21 cellular contexts compared by ENCODE assay signal in genomic region chr22:42018224-42018623, GRCh38. TPM values are rescaled to one million over a fixed set of nuclear protein-coding genes. Genes with fewer than 3 reads are reported as not detected.
"Had no signal": no experiment of that assay in that cellular context is flagged by ENCODE, and none has a peak within 500 bp of the region (broad histone marks: within the 10 kb centered on the region; RNA-seq: fewer than 3 reads in every experiment).

No MANE protein-coding gene starts in this region.

- H3K9me3 Mint-ChIP-seq: mesothelial cell of epicardium had no signal

- H3K9me3 ChIP-seq: esophagus squamous epithelium, left lung, lower lobe of right lung, mucosa of descending colon had no signal

- H3K4me3 Mint-ChIP-seq: mesothelial cell of epicardium, naive B cell had no signal

- H3K27ac ChIP-seq: coronary artery, dorsolateral prefrontal cortex, esophagus squamous epithelium, foreskin keratinocyte, gastroesophageal sphincter, heart left ventricle, left lung, lower lobe of right lung had no signal

- DNase-seq: dermis blood vessel endothelial cell; dorsolateral prefrontal cortex; effector CD4-positive, alpha-beta T cell; effector memory CD4-positive, alpha-beta T cell; esophagus squamous epithelium; foreskin keratinocyte; heart left ventricle; hippocampal formation; left cardiac atrium; left lung; left ventricle myocardium superior; lower lobe of right lung; mesenchymal stem cell; mucosa of descending colon; naive B cell had no signal

- H3K27ac Mint-ChIP-seq: mesothelial cell of epicardium had no signal

- H3K4me3 ChIP-seq: coronary artery, dorsolateral prefrontal cortex, esophagus squamous epithelium, gastroesophageal sphincter, heart left ventricle, left lung, lower lobe of right lung, mucosa of descending colon had no signal

- H3K4me1 ChIP-seq: foreskin keratinocyte, gastroesophageal sphincter, left lung, lower lobe of right lung had no signal

- H3K36me3 ChIP-seq: esophagus squamous epithelium, gastroesophageal sphincter, heart left ventricle, left lung, lower lobe of right lung had no signal

- ATAC-seq: esophagus mucosa, foreskin keratinocyte, gastroesophageal sphincter, heart left ventricle, left cardiac atrium, left lung, left ventricle myocardium superior, lower lobe of right lung, mucosa of descending colon had no signal

- H3K36me3 Mint-ChIP-seq: mesothelial cell of epicardium had no signal

RNA-seq across cellular contexts. Expression of gene WBP2NL, which starts 19.6 kb away (rescaled TPM):
- total RNA-seq: lung microvascular endothelial cell, mesothelial cell of epicardium, myocyte had no signal

RNA-seq across cellular contexts. Expression of gene SEPTIN3, which starts 49.0 kb away (rescaled TPM):
- total RNA-seq: myocyte had no signal
